ENCODE assay signal across 1 cellular context in the genomic region with DNA sequence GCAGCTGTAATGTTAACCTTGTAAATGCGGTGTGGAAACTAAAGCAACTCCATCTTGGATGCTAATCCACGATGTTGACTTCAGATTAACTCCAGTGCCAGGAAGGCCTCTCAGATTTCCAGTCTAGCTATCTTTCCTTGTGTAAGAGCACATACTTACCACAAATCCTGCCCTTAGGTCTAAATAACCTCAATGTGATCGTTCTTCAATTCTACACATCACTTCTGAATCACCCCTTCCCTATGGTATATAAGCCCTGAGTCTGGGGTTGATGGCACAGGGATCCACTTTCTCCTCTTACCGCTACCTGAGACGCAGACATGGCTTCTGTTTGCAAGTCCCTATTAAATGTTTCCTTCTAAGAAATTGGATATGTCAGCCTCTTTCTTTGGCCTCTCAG.
TF ChIP-seq lines count a peak whose summit lies in the region.

No MANE protein-coding gene starts in this region.

TF ChIP-seq in GM23338, 12 proteins besides CTCF, POLR2A, EP300 and RAD21:
- TF ChIP-seq EZH2phosphoT487 (IDR thresholded peaks at IDR 0.05; ENCODE audit: unreplicated experiment) (no peak), NANOG (IDR thresholded peaks at IDR 0.05; ENCODE audit: borderline replicate concordance) (no peak)
- TF ChIP-seq, protein P1, sequence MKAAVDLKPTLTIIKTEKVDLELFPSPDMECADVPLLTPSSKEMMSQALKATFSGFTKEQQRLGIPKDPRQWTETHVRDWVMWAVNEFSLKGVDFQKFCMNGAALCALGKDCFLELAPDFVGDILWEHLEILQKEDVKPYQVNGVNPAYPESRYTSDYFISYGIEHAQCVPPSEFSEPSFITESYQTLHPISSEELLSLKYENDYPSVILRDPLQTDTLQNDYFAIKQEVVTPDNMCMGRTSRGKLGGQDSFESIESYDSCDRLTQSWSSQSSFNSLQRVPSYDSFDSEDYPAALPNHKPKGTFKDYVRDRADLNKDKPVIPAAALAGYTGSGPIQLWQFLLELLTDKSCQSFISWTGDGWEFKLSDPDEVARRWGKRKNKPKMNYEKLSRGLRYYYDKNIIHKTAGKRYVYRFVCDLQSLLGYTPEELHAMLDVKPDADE (IDR thresholded peaks at IDR 0.05), result no peak
